Comparison of ENCODE assay signal across 19 cellular contexts in genomic region chr21:36610201-36610600, GRCh38.
"Had no signal": no experiment of that assay in that cellular context is flagged by ENCODE, and none has a peak within 500 bp of the region (broad histone marks: within the 10 kb centered on the region; RNA-seq: fewer than 3 reads in every experiment).

No MANE protein-coding gene starts in this region.

- H3K27me3 ChIP-seq: ovary had no signal

- H3K4me1 ChIP-seq: breast epithelium, left ventricle myocardium inferior, psoas muscle, tibial artery had no signal

- H3K27ac ChIP-seq: breast epithelium, left ventricle myocardium inferior, ovary, psoas muscle, tibial artery had no signal

- H3K36me3 ChIP-seq: breast epithelium, left ventricle myocardium inferior, ovary, tibial artery had no signal

- ATAC-seq: activated naive CD4-positive, alpha-beta T cell treated with anti-CD3 and anti-CD28 coated beads, Interleukin-2, amount 50 U/mL, for 72 hours; activated T-helper 17 cell treated with anti-CD3 and anti-CD28 coated beads, Interleukin-2, amount 50 U/mL, for 72 hours; natural killer cell; psoas muscle; right cardiac atrium had no signal

- DNase-seq: activated CD8-positive, alpha-beta memory T cell treated with anti-CD3 and anti-CD28 coated beads for 24 hours; activated CD8-positive, alpha-beta memory T cell treated with anti-CD3 and anti-CD28 coated beads, Interleukin-2, amount 50 U/mL, for 4 hours; activated T-cell treated with anti-CD3 and anti-CD28 coated beads, Interleukin-2, amount 50 U/mL, for 24 hours; aorta; cerebellar nuclear complex; effector CD4-positive, alpha-beta T cell; kidney glomerular epithelial cell; left ventricle myocardium inferior; midbrain; natural killer cell; ovary; psoas muscle; right cardiac atrium; stimulated activated CD4-positive, alpha-beta T cell treated with anti-CD3 and anti-CD28 coated beads, Interleukin-1b, Interleukin-23, amount 100 ng/mL, for 48 hours; T-helper 9 cell; tibial artery had no signal

- H3K4me3 ChIP-seq: breast epithelium, left ventricle myocardium inferior, ovary, psoas muscle, tibial artery had no signal

- H3K9me3 ChIP-seq: ovary, tibial artery had no signal
